12 cellular contexts compared by ENCODE assay signal in the genomic region with DNA sequence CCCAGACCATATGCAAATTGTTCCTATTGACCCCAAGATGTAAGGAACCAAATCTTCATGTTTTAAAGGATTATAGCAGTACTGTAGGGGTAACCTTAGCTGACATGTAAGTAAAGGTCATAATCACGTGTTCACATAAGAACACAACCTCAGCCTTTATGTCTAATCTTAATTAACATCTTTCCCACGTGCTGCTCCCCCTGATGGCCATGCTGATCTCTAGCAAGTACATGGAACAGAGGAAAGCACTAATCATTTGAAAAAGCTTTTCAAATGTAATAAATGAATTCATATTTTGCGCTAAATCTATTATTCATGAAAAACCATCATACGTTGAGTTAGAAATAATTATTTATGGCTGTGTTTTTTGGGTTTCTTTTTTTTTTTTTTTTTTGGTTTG. TPM values are rescaled to one million over a fixed set of nuclear protein-coding genes. Genes with fewer than 3 reads are reported as not detected.
DNase-seq lines count a peak whose midpoint lies in the region; ATAC-seq and TF ChIP-seq lines count a peak whose summit lies in the region.
"Had no signal": no experiment of that assay in that cellular context is flagged by ENCODE, and none has a peak within 500 bp of the region (broad histone marks: within the 10 kb centered on the region; RNA-seq: fewer than 3 reads in every experiment).

No MANE protein-coding gene starts in this region.

- DNase-seq in GM12865 (ENCODE audit: low read depth) (peak; percentile 29), Kasumi-1 (lab: John Stamatoyannopoulos, UW) (peak; percentile 57 to 61), WTC11 (ENCODE audit: low spot score) (no peak), lower lobe of right lung (no peak), CD1c-positive myeloid dendritic cell (ENCODE audit: extremely low spot score) (no peak), left cardiac atrium (no peak), NK-92 (lab: John Stamatoyannopoulos, UW; ENCODE audit: unreplicated experiment) (no peak)
- DNase-seq: activated CD4-positive, alpha-beta T cell treated with anti-CD3 and anti-CD28 coated beads, Interleukin-2, amount 10 ng/mL, durations not matched to agents 24 days and 14 days; nephron progenitor cell; transverse colon had no signal

- H3K4me1 ChIP-seq in lower lobe of right lung, result no peaks in the 10 kb centered on the region
- H3K4me1 ChIP-seq: transverse colon had no signal

- H3K27ac Mint-ChIP-seq in WTC11, result no peak overlapping the region
- H3K27ac Mint-ChIP-seq: activated CD4-positive, alpha-beta T cell treated with anti-CD3 and anti-CD28 coated beads, Interleukin-2, amount 10 ng/mL, durations not matched to agents 24 days and 14 days; brain had no signal

- H3K9me3 Mint-ChIP-seq in WTC11, result no peaks in the 10 kb centered on the region
- H3K9me3 Mint-ChIP-seq: activated CD4-positive, alpha-beta T cell treated with anti-CD3 and anti-CD28 coated beads, Interleukin-2, amount 10 ng/mL, durations not matched to agents 24 days and 14 days had no signal

- no peak overlapping the region for H3K4me3 Mint-ChIP-seq in WTC11
- H3K4me3 Mint-ChIP-seq: activated CD4-positive, alpha-beta T cell treated with anti-CD3 and anti-CD28 coated beads, Interleukin-2, amount 10 ng/mL, durations not matched to agents 24 days and 14 days; brain; nephron progenitor cell had no signal

- CTCF ChIA-PET in WTC11 (lab: Charles Lee), result interaction anchor here (0.7 to 1.6 kb wide), 6 partner anchors 10 to 1598 kb away, joined by 3 to 5 read pairs (median 4); partner anchors contain the start of gene ITPR2

- ATAC-seq in WTC11, result peak; percentile 48; the same call in 1 of the 2 replicates
- no peak for ATAC-seq in lower lobe of right lung
- ATAC-seq in left cardiac atrium, result no peak
- ATAC-seq in GM18907 (IDR thresholded peaks at IDR 0.05; ENCODE audit: unreplicated experiment), result no peak

- intact Hi-C loops in lower lobe of right lung (cut with DNase I) (no loop called here), left cardiac atrium (cut with DNase I) (no loop called here)

- H3K4me1 Mint-ChIP-seq in WTC11, result no peaks in the 10 kb centered on the region
- H3K4me1 Mint-ChIP-seq: brain, nephron progenitor cell had no signal

- H3K4me3 ChIP-seq in GM12865 (ENCODE audit: low read depth, low read length) (no peak overlapping the region), lower lobe of right lung (no peak overlapping the region)
- H3K4me3 ChIP-seq: transverse colon had no signal

- H3K9me3 ChIP-seq in lower lobe of right lung, result no peaks in the 10 kb centered on the region
- H3K9me3 ChIP-seq: transverse colon had no signal

- H3K27ac ChIP-seq in lower lobe of right lung, result no peak overlapping the region
- H3K27ac ChIP-seq: transverse colon had no signal

- H3K27me3 ChIP-seq in lower lobe of right lung (ENCODE audit: low read depth), result no peaks in the 10 kb centered on the region
- H3K27me3 ChIP-seq: transverse colon had no signal

- H3K36me3 Mint-ChIP-seq in WTC11, result no peaks in the 10 kb centered on the region
- H3K36me3 Mint-ChIP-seq: brain had no signal

- TF ChIP-seq CTCF in GM12865 (IDR thresholded peaks at IDR 0.05; ENCODE audit: insufficient read depth, low read depth, low read length, missing control alignments) (peak; percentile 16), WTC11 (IDR thresholded peaks at IDR 0.05) (no peak), lower lobe of right lung (IDR thresholded peaks at IDR 0.05) (peak; percentile 25)

- POLR2A ChIA-PET in WTC11 (lab: Charles Lee), result no interaction called here

- H3K36me3 ChIP-seq in lower lobe of right lung, result no peaks in the 10 kb centered on the region
- H3K36me3 ChIP-seq: transverse colon had no signal

- no peaks in the 10 kb centered on the region for H3K27me3 Mint-ChIP-seq in WTC11 (ENCODE audit: low read depth)

TF ChIP-seq in WTC11, 78 proteins besides CTCF, POLR2A, EP300 and RAD21:
- TF ChIP-seq TCF7 (CRISPR knock-in tag; IDR thresholded peaks at IDR 0.05; ENCODE audit: low read depth), result no peak
- no peak for TF ChIP-seq ZNF138 (CRISPR knock-in tag; conservative IDR thresholded peaks at IDR 0.05)
- no peak for TF ChIP-seq EMX1 (CRISPR knock-in tag; IDR thresholded peaks at IDR 0.05)
- no peak for TF ChIP-seq TP53 (CRISPR knock-in tag; IDR thresholded peaks at IDR 0.05)
- TF ChIP-seq ZNF317 (CRISPR knock-in tag; IDR thresholded peaks at IDR 0.05; ENCODE audit: borderline replicate concordance, low read depth), result no peak

RNA-seq across cellular contexts. Expression of gene ITPR2, which starts 30.5 kb away (rescaled TPM):
- total RNA-seq in WTC11 (2021) (32.2 to 50.7 TPM (median 34.2 TPM) in 3 replicates), lower lobe of right lung (64.0 TPM), left cardiac atrium (10 to 100 TPM; 25.4 to 26.7 TPM)

Comparison
In these comparisons a context has a peak if more than half of its experiments do, and no peak if none do; other contexts are left out.
1. DNase-seq: peak in GM12865 (single experiment) and Kasumi-1 (2 of 2); none in WTC11 (single experiment), lower lobe of right lung (single experiment), CD1c-positive myeloid dendritic cell (single experiment), left cardiac atrium (single experiment) and NK-92 (single experiment).